ENCODE assay signal across 1 cellular context in the genomic region with DNA sequence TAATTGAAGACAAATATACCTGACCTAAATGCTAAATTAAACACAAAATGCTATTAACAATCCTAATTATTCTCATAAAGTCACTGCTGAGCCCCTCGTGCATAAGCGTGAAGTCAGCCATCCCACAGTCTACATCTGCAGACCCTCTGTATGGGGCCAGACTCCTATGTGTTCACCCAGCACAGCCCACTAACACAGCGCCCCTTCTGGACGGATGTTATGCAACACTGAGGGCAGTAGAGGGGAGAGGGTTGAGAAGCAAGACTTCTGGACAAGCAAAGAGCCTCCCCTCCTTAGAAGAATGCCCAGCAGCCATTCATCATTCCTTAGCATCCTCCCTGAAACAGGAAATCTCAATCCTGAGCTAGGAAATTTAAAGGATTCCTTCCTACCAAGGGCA.
TF ChIP-seq lines count a peak whose summit lies in the region.

No MANE protein-coding gene starts in this region.

TF ChIP-seq in HepG2, 621 proteins besides CTCF, POLR2A, EP300 and RAD21 (continued from another document):
- TF ChIP-seq, protein P1, sequence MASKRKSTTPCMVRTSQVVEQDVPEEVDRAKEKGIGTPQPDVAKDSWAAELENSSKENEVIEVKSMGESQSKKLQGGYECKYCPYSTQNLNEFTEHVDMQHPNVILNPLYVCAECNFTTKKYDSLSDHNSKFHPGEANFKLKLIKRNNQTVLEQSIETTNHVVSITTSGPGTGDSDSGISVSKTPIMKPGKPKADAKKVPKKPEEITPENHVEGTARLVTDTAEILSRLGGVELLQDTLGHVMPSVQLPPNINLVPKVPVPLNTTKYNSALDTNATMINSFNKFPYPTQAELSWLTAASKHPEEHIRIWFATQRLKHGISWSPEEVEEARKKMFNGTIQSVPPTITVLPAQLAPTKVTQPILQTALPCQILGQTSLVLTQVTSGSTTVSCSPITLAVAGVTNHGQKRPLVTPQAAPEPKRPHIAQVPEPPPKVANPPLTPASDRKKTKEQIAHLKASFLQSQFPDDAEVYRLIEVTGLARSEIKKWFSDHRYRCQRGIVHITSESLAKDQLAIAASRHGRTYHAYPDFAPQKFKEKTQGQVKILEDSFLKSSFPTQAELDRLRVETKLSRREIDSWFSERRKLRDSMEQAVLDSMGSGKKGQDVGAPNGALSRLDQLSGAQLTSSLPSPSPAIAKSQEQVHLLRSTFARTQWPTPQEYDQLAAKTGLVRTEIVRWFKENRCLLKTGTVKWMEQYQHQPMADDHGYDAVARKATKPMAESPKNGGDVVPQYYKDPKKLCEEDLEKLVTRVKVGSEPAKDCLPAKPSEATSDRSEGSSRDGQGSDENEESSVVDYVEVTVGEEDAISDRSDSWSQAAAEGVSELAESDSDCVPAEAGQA (IDR thresholded peaks at IDR 0.05; ENCODE audit: low read depth): no peak
- TF ChIP-seq, protein P1 (CRISPR knock-in tag; IDR thresholded peaks at IDR 0.05; ENCODE audit: borderline replicate concordance): no peak
- TF ChIP-seq KMT2A (CRISPR knock-in tag; IDR thresholded peaks at IDR 0.05): no peak
- peak; percentile 71 for TF ChIP-seq CEBPG (CRISPR knock-in tag; IDR thresholded peaks at IDR 0.05)
- TF ChIP-seq, protein P2, sequence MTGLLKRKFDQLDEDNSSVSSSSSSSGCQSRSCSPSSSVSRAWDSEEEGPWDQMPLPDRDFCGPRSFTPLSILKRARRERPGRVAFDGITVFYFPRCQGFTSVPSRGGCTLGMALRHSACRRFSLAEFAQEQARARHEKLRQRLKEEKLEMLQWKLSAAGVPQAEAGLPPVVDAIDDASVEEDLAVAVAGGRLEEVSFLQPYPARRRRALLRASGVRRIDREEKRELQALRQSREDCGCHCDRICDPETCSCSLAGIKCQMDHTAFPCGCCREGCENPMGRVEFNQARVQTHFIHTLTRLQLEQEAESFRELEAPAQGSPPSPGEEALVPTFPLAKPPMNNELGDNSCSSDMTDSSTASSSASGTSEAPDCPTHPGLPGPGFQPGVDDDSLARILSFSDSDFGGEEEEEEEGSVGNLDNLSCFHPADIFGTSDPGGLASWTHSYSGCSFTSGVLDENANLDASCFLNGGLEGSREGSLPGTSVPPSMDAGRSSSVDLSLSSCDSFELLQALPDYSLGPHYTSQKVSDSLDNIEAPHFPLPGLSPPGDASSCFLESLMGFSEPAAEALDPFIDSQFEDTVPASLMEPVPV (CRISPR knock-in tag; IDR thresholded peaks at IDR 0.05): no peak
- TF ChIP-seq SNRNP70 (IDR thresholded peaks at IDR 0.05; ENCODE audit: low read depth, low read length): no peak
- no peak for TF ChIP-seq KDM2A (CRISPR knock-in tag; IDR thresholded peaks at IDR 0.05; ENCODE audit: borderline replicate concordance, low read depth)
- TF ChIP-seq IRF2 (CRISPR knock-in tag; IDR thresholded peaks at IDR 0.05): no peak
- TF ChIP-seq TBL1XR1 (IDR thresholded peaks at IDR 0.05; ENCODE audit: borderline replicate concordance, low read length, partially characterized antibody): no peak
- TF ChIP-seq, protein P3, sequence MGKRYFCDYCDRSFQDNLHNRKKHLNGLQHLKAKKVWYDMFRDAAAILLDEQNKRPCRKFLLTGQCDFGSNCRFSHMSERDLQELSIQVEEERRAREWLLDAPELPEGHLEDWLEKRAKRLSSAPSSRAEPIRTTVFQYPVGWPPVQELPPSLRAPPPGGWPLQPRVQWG (CRISPR knock-in tag; IDR thresholded peaks at IDR 0.05; ENCODE audit: borderline replicate concordance, low read depth): no peak
- TF ChIP-seq HCFC1 (IDR thresholded peaks at IDR 0.05; ENCODE audit: low read depth, low read length): no peak
- TF ChIP-seq CEBPB (IDR thresholded peaks at IDR 0.05; ENCODE audit: borderline replicate concordance, low read depth, low read length): peak; percentile 20; the same call in 1 of the 2 replicates
- TF ChIP-seq, protein P4, sequence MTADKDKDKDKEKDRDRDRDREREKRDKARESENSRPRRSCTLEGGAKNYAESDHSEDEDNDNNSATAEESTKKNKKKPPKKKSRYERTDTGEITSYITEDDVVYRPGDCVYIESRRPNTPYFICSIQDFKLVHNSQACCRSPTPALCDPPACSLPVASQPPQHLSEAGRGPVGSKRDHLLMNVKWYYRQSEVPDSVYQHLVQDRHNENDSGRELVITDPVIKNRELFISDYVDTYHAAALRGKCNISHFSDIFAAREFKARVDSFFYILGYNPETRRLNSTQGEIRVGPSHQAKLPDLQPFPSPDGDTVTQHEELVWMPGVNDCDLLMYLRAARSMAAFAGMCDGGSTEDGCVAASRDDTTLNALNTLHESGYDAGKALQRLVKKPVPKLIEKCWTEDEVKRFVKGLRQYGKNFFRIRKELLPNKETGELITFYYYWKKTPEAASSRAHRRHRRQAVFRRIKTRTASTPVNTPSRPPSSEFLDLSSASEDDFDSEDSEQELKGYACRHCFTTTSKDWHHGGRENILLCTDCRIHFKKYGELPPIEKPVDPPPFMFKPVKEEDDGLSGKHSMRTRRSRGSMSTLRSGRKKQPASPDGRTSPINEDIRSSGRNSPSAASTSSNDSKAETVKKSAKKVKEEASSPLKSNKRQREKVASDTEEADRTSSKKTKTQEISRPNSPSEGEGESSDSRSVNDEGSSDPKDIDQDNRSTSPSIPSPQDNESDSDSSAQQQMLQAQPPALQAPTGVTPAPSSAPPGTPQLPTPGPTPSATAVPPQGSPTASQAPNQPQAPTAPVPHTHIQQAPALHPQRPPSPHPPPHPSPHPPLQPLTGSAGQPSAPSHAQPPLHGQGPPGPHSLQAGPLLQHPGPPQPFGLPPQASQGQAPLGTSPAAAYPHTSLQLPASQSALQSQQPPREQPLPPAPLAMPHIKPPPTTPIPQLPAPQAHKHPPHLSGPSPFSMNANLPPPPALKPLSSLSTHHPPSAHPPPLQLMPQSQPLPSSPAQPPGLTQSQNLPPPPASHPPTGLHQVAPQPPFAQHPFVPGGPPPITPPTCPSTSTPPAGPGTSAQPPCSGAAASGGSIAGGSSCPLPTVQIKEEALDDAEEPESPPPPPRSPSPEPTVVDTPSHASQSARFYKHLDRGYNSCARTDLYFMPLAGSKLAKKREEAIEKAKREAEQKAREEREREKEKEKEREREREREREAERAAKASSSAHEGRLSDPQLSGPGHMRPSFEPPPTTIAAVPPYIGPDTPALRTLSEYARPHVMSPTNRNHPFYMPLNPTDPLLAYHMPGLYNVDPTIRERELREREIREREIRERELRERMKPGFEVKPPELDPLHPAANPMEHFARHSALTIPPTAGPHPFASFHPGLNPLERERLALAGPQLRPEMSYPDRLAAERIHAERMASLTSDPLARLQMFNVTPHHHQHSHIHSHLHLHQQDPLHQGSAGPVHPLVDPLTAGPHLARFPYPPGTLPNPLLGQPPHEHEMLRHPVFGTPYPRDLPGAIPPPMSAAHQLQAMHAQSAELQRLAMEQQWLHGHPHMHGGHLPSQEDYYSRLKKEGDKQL (CRISPR knock-in tag; IDR thresholded peaks at IDR 0.05; ENCODE audit: low read depth): no peak
- no peak for TF ChIP-seq MTA3 (CRISPR knock-in tag; IDR thresholded peaks at IDR 0.05)
